ENCODE assay signal across 11 cellular contexts in genomic region chr10:72084094-72084459, GRCh38. TPM values are rescaled to one million over a fixed set of nuclear protein-coding genes. Genes with fewer than 3 reads are reported as not detected.
DNase-seq lines count a peak whose midpoint lies in the region; TF ChIP-seq lines count a peak whose summit lies in the region.
"Had no signal": no experiment of that assay in that cellular context is flagged by ENCODE, and none has a peak within 500 bp of the region (broad histone marks: within the 10 kb centered on the region; RNA-seq: fewer than 3 reads in every experiment).

No MANE protein-coding gene starts in this region.

- peaks cover 7 to 15% of the 10 kb centered on the region in 2 donors for H3K4me1 ChIP-seq in ascending aorta
- H3K4me1 ChIP-seq in right atrium auricular region: peaks cover 0 to 31% of the 10 kb centered on the region in 2 donors

- no peak for TF ChIP-seq CTCF in ascending aorta (IDR thresholded peaks at IDR 0.05)
- no peak for TF ChIP-seq CTCF in right atrium auricular region (IDR thresholded peaks at IDR 0.05)

- intact Hi-C loops in ascending aorta (cut with DNase I): no loop called here
- intact Hi-C loops in posterior vena cava (cut with DNase I): no loop called here

- H3K4me3 ChIP-seq in ascending aorta (no peak overlapping the region), right atrium auricular region (no peak overlapping the region)

- DNase-seq in T-helper 1 cell (peak in 3 of 5 donors; percentile 51 to 62 (median 55)), activated T-cell treated with anti-CD3 and anti-CD28 coated beads for 4 hours (peak; percentile 48), ascending aorta (ENCODE audit: low spot score in 2 of 2) (no peak), NCI-H446 (lab: John Stamatoyannopoulos, UW) (no peak), posterior vena cava (ENCODE audit: low spot score) (no peak), right atrium auricular region (ENCODE audit: low spot score) (no peak)
- peak; percentile 53 for DNase-seq in effector CD8-positive, alpha-beta T cell (lab: John Stamatoyannopoulos, UW)
- DNase-seq in stimulated activated CD8-positive, alpha-beta memory T cell treated with anti-CD3 and anti-CD28 coated beads, Interleukin-15, amount 100 ng/mL, for 1 hour (ENCODE audit: low read depth): peak; percentile 38
- DNase-seq: cortex of kidney, MV-4-11 had no signal

- H3K27me3 ChIP-seq in ascending aorta (peaks cover 13% of the 10 kb centered on the region), right atrium auricular region (no peaks in the 10 kb centered on the region)

- H3K9me3 ChIP-seq in ascending aorta: no peaks in the 10 kb centered on the region
- H3K9me3 ChIP-seq in right atrium auricular region: no peaks in the 10 kb centered on the region

- H3K27ac ChIP-seq in ascending aorta (no peak overlapping the region), right atrium auricular region (no peak overlapping the region)
- H3K27ac ChIP-seq: VCaP had no signal

- no peaks in the 10 kb centered on the region for H3K36me3 ChIP-seq in ascending aorta
- H3K36me3 ChIP-seq in right atrium auricular region: no peaks in the 10 kb centered on the region

RNA-seq across cellular contexts. Expression of gene SPOCK2, which starts 4.3 kb away (rescaled TPM):
- 9.7 TPM for total RNA-seq in ascending aorta
- total RNA-seq in posterior vena cava: 1 to 10 TPM; 2.4 to 4.5 TPM
- total RNA-seq in right atrium auricular region: 10 to 100 TPM; 19.3 to 19.8 TPM

Comparison
In these comparisons a context has a peak if more than half of its experiments do, and no peak if none do; other contexts are left out.
1. DNase-seq: peak in T-helper 1 cell (3 of 5), activated T-cell treated with anti-CD3 and anti-CD28 coated beads for 4 hours (single experiment), effector CD8-positive, alpha-beta T cell (single experiment) and stimulated activated CD8-positive, alpha-beta memory T cell treated with anti-CD3 and anti-CD28 coated beads, Interleukin-15, amount 100 ng/mL, for 1 hour (single experiment); none in ascending aorta (0 of 2), NCI-H446 (0 of 2), posterior vena cava (single experiment) and right atrium auricular region (single experiment).